ENCODE assay signal across 18 cellular contexts in genomic region chr3:177035678-177036077, GRCh38.
DNase-seq lines count a peak whose midpoint lies in the region; FAIRE-seq and TF ChIP-seq lines count a peak whose summit lies in the region.
"Had no signal": no experiment of that assay in that cellular context is flagged by ENCODE, and none has a peak within 500 bp of the region (broad histone marks: within the 10 kb centered on the region; RNA-seq: fewer than 3 reads in every experiment).

No MANE protein-coding gene starts in this region.

- TF ChIP-seq EP300 in stomach (IDR thresholded peaks at IDR 0.05) = no peak

- intact Hi-C loops in stomach (cut with DNase I; ENCODE audit: low total_unique reads) = no loop called here

- H3K27me3 ChIP-seq in stomach = no peaks in the 10 kb centered on the region
- H3K27me3 ChIP-seq: spleen had no signal

- DNase-seq in NCI-H345 (lab: John Stamatoyannopoulos, UW) (peak; percentile 17), NCI-H345 treated with DMSO at 0.1 percent for 48 hours (lab: John Stamatoyannopoulos, UW; ENCODE audit: unreplicated experiment) (no peak), NCI-H2081 (lab: John Stamatoyannopoulos, UW) (peak; percentile 65 to 96), SHP77 treated with DMSO at 0.1 percent for 48 hours (lab: John Stamatoyannopoulos, UW) (peak; percentile 82), stomach (no peak), urothelium cell line (ENCODE audit: low spot score) (no peak), UCSD-AML1 (lab: John Stamatoyannopoulos, UW; ENCODE audit: unreplicated experiment) (no peak)
- no peak for DNase-seq in stimulated activated CD4-positive, alpha-beta T cell treated with anti-CD3 and anti-CD28 coated beads, Interleukin-1b, Interleukin-23, amount 100 ng/mL, for 48 hours
- DNase-seq: activated CD4-positive, alpha-beta memory T cell treated with anti-CD3 and anti-CD28 coated beads for 36 hours; activated naive CD4-positive, alpha-beta T cell treated with anti-CD3 and anti-CD28 coated beads, Interleukin-2, amount 50 U/mL, for 16 hours; C1 segment of cervical spinal cord; DMS79; NK-92 treated with Interleukin-12 subunit alpha and Interleukin-12 subunit beta, amount 100 ng/mL, for 24 hours; spleen had no signal

- TF ChIP-seq POLR2A in stomach (IDR thresholded peaks at IDR 0.05) = no peak

- no peak overlapping the region for H3K4me3 ChIP-seq in stomach
- H3K4me3 ChIP-seq: spleen, thoracic aorta had no signal

- H3K4me1 ChIP-seq in stomach = peaks cover 0 to 26% (median 11%) of the 10 kb centered on the region in 4 donors

- no peaks in the 10 kb centered on the region for H3K9me3 ChIP-seq in stomach
- H3K9me3 ChIP-seq: spleen, thoracic aorta had no signal

- peaks cover 10 to 61% (median 56%) of the 10 kb centered on the region in 4 donors for H3K36me3 ChIP-seq in stomach

- H3K27ac ChIP-seq in stomach = peak overlapping the region in 3 of 5 donors; percentile 5 to 12 (median 9)
- H3K27ac ChIP-seq: RWPE1, thoracic aorta had no signal

- 29 to 82% (median 57%) methylated on average over 4 of the region's 4 CpGs for WGBS in stomach, 5 donors

- FAIRE-seq in urothelium cell line (lab: Jason Lieb, UNC) = no peak
- FAIRE-seq: A204.1, colon had no signal

- TF ChIP-seq CTCF in stomach (IDR thresholded peaks at IDR 0.05) = no peak

Comparison
In these comparisons a context has a peak if more than half of its experiments do, and no peak if none do; other contexts are left out.
1. DNase-seq: peak in NCI-H345 (single experiment), NCI-H2081 (2 of 2) and SHP77 treated with DMSO at 0.1 percent for 48 hours (single experiment); none in NCI-H345 treated with DMSO at 0.1 percent for 48 hours (single experiment), stomach (single experiment), urothelium cell line (single experiment), UCSD-AML1 (single experiment) and stimulated activated CD4-positive, alpha-beta T cell treated with anti-CD3 and anti-CD28 coated beads, Interleukin-1b, Interleukin-23, amount 100 ng/mL, for 48 hours (single experiment).